ENCODE assay signal across 18 cellular contexts in the genomic region with DNA sequence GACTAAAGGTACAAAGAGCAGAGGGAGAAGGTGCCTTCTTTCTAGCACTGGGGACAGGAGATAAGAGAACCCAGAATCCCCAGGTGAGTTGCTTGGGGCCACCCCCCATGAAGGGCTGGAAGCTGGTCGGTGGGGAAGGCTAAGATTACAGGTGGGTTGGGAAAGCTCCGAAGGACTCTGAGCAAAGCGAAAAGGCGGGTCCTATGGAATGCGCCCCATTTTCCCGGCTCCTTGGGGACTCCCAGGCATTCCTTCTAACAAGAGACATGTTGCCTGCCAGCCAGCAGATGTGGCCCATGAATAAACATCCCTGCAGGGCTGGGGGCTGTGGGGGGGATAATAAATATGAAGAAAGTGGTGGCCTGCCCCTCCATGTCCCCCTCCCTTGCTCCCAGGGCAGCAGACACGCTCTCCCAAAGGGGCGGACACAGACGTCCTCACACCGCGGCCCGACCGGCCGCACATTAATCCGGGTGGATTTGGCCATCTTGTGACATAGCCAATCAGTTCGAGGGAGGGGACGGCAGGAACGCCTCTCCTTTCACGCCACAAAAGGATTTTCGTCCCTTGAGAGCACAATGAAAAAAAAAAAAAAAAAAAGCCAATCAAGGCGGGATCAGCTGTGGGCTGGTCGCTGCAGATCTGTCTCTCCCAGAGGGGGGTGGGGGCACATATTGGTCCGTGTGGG.
A peak's percentile ranks its signal among the peaks of the same experiment; 100 is the strongest.
DNase-seq lines count a peak whose midpoint lies in the region; ATAC-seq and TF ChIP-seq lines count a peak whose summit lies in the region.
"Had no signal": no experiment of that assay in that cellular context is flagged by ENCODE, and none has a peak within 500 bp of the region (broad histone marks: within the 10 kb centered on the region; RNA-seq: fewer than 3 reads in every experiment).

No MANE protein-coding gene starts in this region.

- TF ChIP-seq POLR2A in thyroid gland (IDR thresholded peaks at IDR 0.05), result no peak

- H3K4me1 ChIP-seq in cardiac muscle cell (ENCODE audit: low read depth) (no peaks in the 10 kb centered on the region), mesodermal cell (ENCODE audit: control insufficient read depth, insufficient read depth, low read length, poor library complexity, severe bottlenecking) (no peaks in the 10 kb centered on the region), thyroid gland (peaks cover 0 to 4% of the 10 kb centered on the region in 2 donors)
- H3K4me1 ChIP-seq: A549 had no signal

- no peak for TF ChIP-seq CTCF in cardiac muscle cell (IDR thresholded peaks at IDR 0.05; ENCODE audit: low read depth, low read length)
- TF ChIP-seq CTCF in thyroid gland (IDR thresholded peaks at IDR 0.05), result no peak

- H3K4me3 ChIP-seq in cardiac muscle cell (peak overlapping the region; percentile 18), mesodermal cell (ENCODE audit: extremely low read depth, insufficient read depth, low read length, poor library complexity, severe bottlenecking) (peak overlapping the region; percentile 35), thyroid gland (replicated peaks in 1 of 3) (peak overlapping the region in 1 of 3 donors; percentile 30)
- H3K4me3 ChIP-seq: A549, thoracic aorta had no signal

- ATAC-seq in left cardiac atrium, result no peak
- ATAC-seq in HG03135 (IDR thresholded peaks at IDR 0.05; ENCODE audit: unreplicated experiment), result no peak
- ATAC-seq in GM19467 (IDR thresholded peaks at IDR 0.05; ENCODE audit: unreplicated experiment), result no peak
- ATAC-seq: A549; activated T-cell treated with anti-CD3 and anti-CD28 coated beads, Interleukin-2, amount 50 U/mL, for 72 hours had no signal

- peaks cover 61% of the 10 kb centered on the region for H3K27me3 ChIP-seq in cardiac muscle cell
- H3K27me3 ChIP-seq in thyroid gland, result no peaks in the 10 kb centered on the region
- H3K27me3 ChIP-seq: Peyer's patch had no signal

- H3K27ac ChIP-seq in cardiac muscle cell (no peak overlapping the region), mesodermal cell (ENCODE audit: low read depth, low read length, severe bottlenecking) (no peak overlapping the region), thyroid gland (no peak overlapping the region)
- H3K27ac ChIP-seq: A549, Peyer's patch, thoracic aorta had no signal

- no peaks in the 10 kb centered on the region for H3K9me3 ChIP-seq in cardiac muscle cell (ENCODE audit: low read depth)
- H3K9me3 ChIP-seq in mesodermal cell (ENCODE audit: control insufficient read depth, low read length), result peaks cover under 1% of the 10 kb centered on the region
- no peaks in the 10 kb centered on the region for H3K9me3 ChIP-seq in thyroid gland
- H3K9me3 ChIP-seq: Peyer's patch, thoracic aorta had no signal

- intact Hi-C loops in left cardiac atrium (cut with DNase I) (no loop called here), thyroid gland (cut with DNase I) (no loop called here)

- DNase-seq in cardiac muscle cell (ENCODE audit: low read depth in 1 of 2, low spot score in 1 of 2) (peak; percentile 21 to 32), left cardiac atrium (no peak), ecto neural progenitor cell (ENCODE audit: low spot score) (peak; percentile 92), thyroid gland (peak; percentile 5 to 11), NOMO-1 (lab: John Stamatoyannopoulos, UW; ENCODE audit: unreplicated experiment in 2 of 2) (no peak)
- DNase-seq: activated CD4-positive, alpha-beta T cell treated with anti-CD3 and anti-CD28 coated beads for 48 hours; activated T-cell treated with anti-CD3 and anti-CD28 coated beads, Interleukin-2, amount 50 U/mL, for 72 hours; effector CD8-positive, alpha-beta T cell; NCI-H1105; NCI-H226; stimulated activated CD4-positive, alpha-beta T cell treated with anti-CD3 and anti-CD28 coated beads, Interleukin-12 subunit alpha, Interleukin-12 subunit beta, amount 100 ng/mL, for 4 hours; T-helper 2 cell had no signal

- H3K36me3 ChIP-seq in cardiac muscle cell (no peaks in the 10 kb centered on the region), mesodermal cell (ENCODE audit: control insufficient read depth, insufficient read depth, low read length) (no peaks in the 10 kb centered on the region), thyroid gland (no peaks in the 10 kb centered on the region)
- H3K36me3 ChIP-seq: Peyer's patch, thoracic aorta had no signal

- 4 to 5% methylated on average over 14 to 17 of the region's 23 CpGs for WGBS in mesodermal cell (ENCODE audit: insufficient coverage in 2 of 2), 2 experiments
- WGBS in thyroid gland, 2 donors, result 6 to 17% methylated on average over 22 to 23 of the region's 23 CpGs

Comparison
In these comparisons a context has a peak if more than half of its experiments do, and no peak if none do; other contexts are left out.
1. DNase-seq: peak in cardiac muscle cell (2 of 2), ecto neural progenitor cell (single experiment) and thyroid gland (2 of 2); none in left cardiac atrium (single experiment) and NOMO-1 (0 of 2).